Comparison of ENCODE assay signal across 1 cellular context in the genomic region with DNA sequence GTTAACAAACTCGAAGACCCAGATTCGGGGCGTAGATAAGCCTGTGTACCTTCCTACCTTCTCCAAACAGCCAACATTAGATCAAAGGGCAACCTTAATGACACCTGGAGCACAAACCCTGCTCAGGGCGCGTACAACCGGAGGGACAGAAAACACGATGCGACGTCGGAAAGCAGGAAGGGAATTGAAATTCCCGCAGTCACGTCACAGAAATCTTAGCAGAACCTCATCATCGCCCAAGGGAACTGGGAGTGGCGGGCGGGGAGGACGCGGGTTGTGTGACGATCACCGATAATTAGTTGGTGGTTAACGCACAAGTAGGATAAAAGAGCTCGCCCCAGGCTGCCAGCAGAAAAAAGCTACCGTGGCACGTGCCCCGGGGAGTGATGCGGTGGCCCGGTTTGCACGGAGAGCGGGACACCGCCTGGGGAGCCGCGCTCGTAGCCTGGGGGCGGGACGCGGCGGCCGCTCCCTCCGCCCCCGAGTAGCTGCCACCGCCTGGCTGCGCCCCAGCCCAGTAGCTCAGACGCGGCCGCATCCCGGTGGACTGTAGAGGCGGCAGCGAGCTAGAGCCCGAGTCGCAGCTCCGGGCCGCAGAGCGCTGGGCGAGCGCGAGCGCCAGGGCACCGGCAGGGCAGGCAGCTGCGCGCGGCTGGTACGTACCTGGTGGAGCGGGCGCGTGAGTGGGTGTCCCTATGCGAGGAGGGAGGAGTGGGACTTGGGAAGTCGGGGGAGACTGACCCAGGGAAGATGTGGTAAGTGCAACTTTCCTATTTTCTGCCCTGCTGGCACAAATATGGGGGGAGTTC.
A peak's percentile ranks its signal among the peaks of the same experiment; 100 is the strongest.
TF ChIP-seq lines count a peak whose summit lies in the region.

A gene with protein sequence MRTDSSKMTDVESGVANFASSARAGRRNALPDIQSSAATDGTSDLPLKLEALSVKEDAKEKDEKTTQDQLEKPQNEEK (plus strand): TSS at position 525 of the 809 bp plus-strand sequence. CDS start 107,390 bp downstream, outside the sequence.

TF ChIP-seq in HEK293, 187 proteins besides CTCF, POLR2A, EP300 and RAD21 (continued from another document and continues in another):
- TF ChIP-seq, protein P1, sequence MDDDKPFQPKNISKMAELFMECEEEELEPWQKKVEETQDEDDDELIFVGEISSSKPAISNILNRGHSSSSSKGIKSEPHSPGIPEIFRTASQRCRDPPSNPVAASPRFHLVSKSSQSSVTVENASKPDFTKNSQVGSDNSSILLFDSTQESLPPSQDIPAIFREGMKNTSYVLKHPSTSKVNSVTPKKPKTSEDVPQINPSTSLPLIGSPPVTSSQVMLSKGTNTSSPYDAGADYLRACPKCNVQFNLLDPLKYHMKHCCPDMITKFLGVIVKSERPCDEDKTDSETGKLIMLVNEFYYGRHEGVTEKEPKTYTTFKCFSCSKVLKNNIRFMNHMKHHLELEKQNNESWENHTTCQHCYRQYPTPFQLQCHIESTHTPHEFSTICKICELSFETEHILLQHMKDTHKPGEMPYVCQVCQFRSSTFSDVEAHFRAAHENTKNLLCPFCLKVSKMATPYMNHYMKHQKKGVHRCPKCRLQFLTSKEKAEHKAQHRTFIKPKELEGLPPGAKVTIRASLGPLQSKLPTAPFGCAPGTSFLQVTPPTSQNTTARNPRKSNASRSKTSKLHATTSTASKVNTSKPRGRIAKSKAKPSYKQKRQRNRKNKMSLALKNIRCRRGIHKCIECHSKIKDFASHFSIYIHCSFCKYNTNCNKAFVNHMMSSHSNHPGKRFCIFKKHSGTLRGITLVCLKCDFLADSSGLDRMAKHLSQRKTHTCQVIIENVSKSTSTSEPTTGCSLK (tag by site-specific recombination; IDR thresholded peaks at IDR 0.05) = no peak
- TF ChIP-seq ZNF560 (tag by site-specific recombination; IDR thresholded peaks at IDR 0.05; ENCODE audit: borderline replicate concordance) = no peak
- no peak for TF ChIP-seq ZNF221 (tag by site-specific recombination; IDR thresholded peaks at IDR 0.05; ENCODE audit: borderline replicate concordance)
- TF ChIP-seq ZNF16 (tag by site-specific recombination; IDR thresholded peaks at IDR 0.05; ENCODE audit: low read depth) = no peak
- TF ChIP-seq ZNF843 (tag by site-specific recombination; IDR thresholded peaks at IDR 0.05) = peak; percentile 66
- TF ChIP-seq HOXA7 (CRISPR knock-in tag; IDR thresholded peaks at IDR 0.05; ENCODE audit: borderline replicate concordance) = no peak
- no peak for TF ChIP-seq ZNF138 (tag by site-specific recombination; IDR thresholded peaks at IDR 0.05; ENCODE audit: borderline replicate concordance)
- no peak for TF ChIP-seq ZNF555 (tag by site-specific recombination; conservative IDR thresholded peaks at IDR 0.05)
- TF ChIP-seq, protein P2, sequence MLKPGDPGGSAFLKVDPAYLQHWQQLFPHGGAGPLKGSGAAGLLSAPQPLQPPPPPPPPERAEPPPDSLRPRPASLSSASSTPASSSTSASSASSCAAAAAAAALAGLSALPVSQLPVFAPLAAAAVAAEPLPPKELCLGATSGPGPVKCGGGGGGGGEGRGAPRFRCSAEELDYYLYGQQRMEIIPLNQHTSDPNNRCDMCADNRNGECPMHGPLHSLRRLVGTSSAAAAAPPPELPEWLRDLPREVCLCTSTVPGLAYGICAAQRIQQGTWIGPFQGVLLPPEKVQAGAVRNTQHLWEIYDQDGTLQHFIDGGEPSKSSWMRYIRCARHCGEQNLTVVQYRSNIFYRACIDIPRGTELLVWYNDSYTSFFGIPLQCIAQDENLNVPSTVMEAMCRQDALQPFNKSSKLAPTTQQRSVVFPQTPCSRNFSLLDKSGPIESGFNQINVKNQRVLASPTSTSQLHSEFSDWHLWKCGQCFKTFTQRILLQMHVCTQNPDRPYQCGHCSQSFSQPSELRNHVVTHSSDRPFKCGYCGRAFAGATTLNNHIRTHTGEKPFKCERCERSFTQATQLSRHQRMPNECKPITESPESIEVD (tag by site-specific recombination; IDR thresholded peaks at IDR 0.05) = peak; percentile 48; the same call in 1 of the 2 replicates
- no peak for TF ChIP-seq ZNF335 (tag by site-specific recombination; conservative IDR thresholded peaks at IDR 0.05)
- no peak for TF ChIP-seq ZNF274 (IDR thresholded peaks at IDR 0.05; ENCODE audit: low read length)
- TF ChIP-seq ZNF274 (tag by site-specific recombination; IDR thresholded peaks at IDR 0.05; ENCODE audit: borderline replicate concordance) = no peak
- TF ChIP-seq ZNF629 (tag by site-specific recombination; IDR thresholded peaks at IDR 0.05) = peak; percentile 94
- TF ChIP-seq, protein P3, sequence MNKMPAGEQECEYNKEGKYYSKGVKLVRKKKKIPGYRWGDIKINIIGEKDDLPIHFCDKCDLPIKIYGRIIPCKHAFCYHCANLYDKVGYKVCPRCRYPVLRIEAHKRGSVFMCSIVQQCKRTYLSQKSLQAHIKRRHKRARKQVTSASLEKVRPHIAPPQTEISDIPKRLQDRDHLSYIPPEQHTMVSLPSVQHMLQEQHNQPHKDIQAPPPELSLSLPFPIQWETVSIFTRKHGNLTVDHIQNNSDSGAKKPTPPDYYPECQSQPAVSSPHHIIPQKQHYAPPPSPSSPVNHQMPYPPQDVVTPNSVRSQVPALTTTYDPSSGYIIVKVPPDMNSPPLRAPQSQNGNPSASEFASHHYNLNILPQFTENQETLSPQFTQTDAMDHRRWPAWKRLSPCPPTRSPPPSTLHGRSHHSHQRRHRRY (tag by site-specific recombination; IDR thresholded peaks at IDR 0.05) = no peak
- 0 out of 2 replicates have a peak, but pooled peaks have one; percentile 33 for TF ChIP-seq ZNF10 (tag by site-specific recombination; IDR thresholded peaks at IDR 0.05)
- no peak for TF ChIP-seq ZNF214 (tag by site-specific recombination; IDR thresholded peaks at IDR 0.05; ENCODE audit: borderline replicate concordance)
- TF ChIP-seq ZNF132 (tag by site-specific recombination; IDR thresholded peaks at IDR 0.05; ENCODE audit: borderline replicate concordance) = no peak
- no peak for TF ChIP-seq ZNF701 (tag by site-specific recombination; IDR thresholded peaks at IDR 0.05)
- TF ChIP-seq ZNF354C (tag by site-specific recombination; IDR thresholded peaks at IDR 0.05; ENCODE audit: borderline replicate concordance, low read depth) = no peak
- TF ChIP-seq, protein P4, sequence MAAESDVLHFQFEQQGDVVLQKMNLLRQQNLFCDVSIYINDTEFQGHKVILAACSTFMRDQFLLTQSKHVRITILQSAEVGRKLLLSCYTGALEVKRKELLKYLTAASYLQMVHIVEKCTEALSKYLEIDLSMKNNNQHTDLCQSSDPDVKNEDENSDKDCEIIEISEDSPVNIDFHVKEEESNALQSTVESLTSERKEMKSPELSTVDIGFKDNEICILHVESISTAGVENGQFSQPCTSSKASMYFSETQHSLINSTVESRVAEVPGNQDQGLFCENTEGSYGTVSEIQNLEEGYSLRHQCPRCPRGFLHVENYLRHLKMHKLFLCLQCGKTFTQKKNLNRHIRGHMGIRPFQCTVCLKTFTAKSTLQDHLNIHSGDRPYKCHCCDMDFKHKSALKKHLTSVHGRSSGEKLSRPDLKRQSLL (tag by site-specific recombination; IDR thresholded peaks at IDR 0.05) = peak; percentile 83
- TF ChIP-seq ZNF391 (tag by site-specific recombination; IDR thresholded peaks at IDR 0.05; ENCODE audit: borderline replicate concordance, low read depth) = peak; percentile 19; the same call in 1 of the 2 replicates
- TF ChIP-seq, protein P5, sequence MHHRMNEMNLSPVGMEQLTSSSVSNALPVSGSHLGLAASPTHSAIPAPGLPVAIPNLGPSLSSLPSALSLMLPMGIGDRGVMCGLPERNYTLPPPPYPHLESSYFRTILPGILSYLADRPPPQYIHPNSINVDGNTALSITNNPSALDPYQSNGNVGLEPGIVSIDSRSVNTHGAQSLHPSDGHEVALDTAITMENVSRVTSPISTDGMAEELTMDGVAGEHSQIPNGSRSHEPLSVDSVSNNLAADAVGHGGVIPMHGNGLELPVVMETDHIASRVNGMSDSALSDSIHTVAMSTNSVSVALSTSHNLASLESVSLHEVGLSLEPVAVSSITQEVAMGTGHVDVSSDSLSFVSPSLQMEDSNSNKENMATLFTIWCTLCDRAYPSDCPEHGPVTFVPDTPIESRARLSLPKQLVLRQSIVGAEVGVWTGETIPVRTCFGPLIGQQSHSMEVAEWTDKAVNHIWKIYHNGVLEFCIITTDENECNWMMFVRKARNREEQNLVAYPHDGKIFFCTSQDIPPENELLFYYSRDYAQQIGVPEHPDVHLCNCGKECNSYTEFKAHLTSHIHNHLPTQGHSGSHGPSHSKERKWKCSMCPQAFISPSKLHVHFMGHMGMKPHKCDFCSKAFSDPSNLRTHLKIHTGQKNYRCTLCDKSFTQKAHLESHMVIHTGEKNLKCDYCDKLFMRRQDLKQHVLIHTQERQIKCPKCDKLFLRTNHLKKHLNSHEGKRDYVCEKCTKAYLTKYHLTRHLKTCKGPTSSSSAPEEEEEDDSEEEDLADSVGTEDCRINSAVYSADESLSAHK (tag by site-specific recombination; IDR thresholded peaks at IDR 0.05) = peak; percentile 50; the same call in 1 of the 2 replicates
- TF ChIP-seq, protein P6, sequence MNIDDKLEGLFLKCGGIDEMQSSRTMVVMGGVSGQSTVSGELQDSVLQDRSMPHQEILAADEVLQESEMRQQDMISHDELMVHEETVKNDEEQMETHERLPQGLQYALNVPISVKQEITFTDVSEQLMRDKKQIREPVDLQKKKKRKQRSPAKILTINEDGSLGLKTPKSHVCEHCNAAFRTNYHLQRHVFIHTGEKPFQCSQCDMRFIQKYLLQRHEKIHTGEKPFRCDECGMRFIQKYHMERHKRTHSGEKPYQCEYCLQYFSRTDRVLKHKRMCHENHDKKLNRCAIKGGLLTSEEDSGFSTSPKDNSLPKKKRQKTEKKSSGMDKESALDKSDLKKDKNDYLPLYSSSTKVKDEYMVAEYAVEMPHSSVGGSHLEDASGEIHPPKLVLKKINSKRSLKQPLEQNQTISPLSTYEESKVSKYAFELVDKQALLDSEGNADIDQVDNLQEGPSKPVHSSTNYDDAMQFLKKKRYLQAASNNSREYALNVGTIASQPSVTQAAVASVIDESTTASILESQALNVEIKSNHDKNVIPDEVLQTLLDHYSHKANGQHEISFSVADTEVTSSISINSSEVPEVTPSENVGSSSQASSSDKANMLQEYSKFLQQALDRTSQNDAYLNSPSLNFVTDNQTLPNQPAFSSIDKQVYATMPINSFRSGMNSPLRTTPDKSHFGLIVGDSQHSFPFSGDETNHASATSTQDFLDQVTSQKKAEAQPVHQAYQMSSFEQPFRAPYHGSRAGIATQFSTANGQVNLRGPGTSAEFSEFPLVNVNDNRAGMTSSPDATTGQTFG (tag by site-specific recombination; IDR thresholded peaks at IDR 0.05; ENCODE audit: borderline replicate concordance) = no peak
- no peak for TF ChIP-seq ZNF426 (tag by site-specific recombination; IDR thresholded peaks at IDR 0.05)
- TF ChIP-seq ZNF837 (tag by site-specific recombination; IDR thresholded peaks at IDR 0.05) = no peak
- no peak for TF ChIP-seq MYNN (tag by site-specific recombination; IDR thresholded peaks at IDR 0.05; ENCODE audit: borderline replicate concordance)
- TF ChIP-seq ZNF140 (tag by site-specific recombination; IDR thresholded peaks at IDR 0.05) = no peak
- no peak for TF ChIP-seq ZNF768 (tag by site-specific recombination; IDR thresholded peaks at IDR 0.05)
- TF ChIP-seq ZNF677 (tag by site-specific recombination; IDR thresholded peaks at IDR 0.05) = no peak
- TF ChIP-seq ZNF670 (tag by site-specific recombination; IDR thresholded peaks at IDR 0.05; ENCODE audit: low read depth) = no peak
- TF ChIP-seq, protein P7, sequence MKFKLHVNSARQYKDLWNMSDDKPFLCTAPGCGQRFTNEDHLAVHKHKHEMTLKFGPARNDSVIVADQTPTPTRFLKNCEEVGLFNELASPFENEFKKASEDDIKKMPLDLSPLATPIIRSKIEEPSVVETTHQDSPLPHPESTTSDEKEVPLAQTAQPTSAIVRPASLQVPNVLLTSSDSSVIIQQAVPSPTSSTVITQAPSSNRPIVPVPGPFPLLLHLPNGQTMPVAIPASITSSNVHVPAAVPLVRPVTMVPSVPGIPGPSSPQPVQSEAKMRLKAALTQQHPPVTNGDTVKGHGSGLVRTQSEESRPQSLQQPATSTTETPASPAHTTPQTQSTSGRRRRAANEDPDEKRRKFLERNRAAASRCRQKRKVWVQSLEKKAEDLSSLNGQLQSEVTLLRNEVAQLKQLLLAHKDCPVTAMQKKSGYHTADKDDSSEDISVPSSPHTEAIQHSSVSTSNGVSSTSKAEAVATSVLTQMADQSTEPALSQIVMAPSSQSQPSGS (tag by site-specific recombination; IDR thresholded peaks at IDR 0.05; ENCODE audit: low read depth) = peak; percentile 47; the same call in 1 of the 2 replicates
- no peak for TF ChIP-seq ZNF211 (tag by site-specific recombination; IDR thresholded peaks at IDR 0.05; ENCODE audit: low read depth)
- no peak; the same call in none of the 2 replicates for TF ChIP-seq ZNF2 (tag by site-specific recombination; IDR thresholded peaks at IDR 0.05)
- no peak for TF ChIP-seq ZNF202 (tag by site-specific recombination; IDR thresholded peaks at IDR 0.05; ENCODE audit: borderline replicate concordance)
- peak; percentile 36; the same call in 1 of the 2 replicates for TF ChIP-seq ZNF777 (tag by site-specific recombination; IDR thresholded peaks at IDR 0.05; ENCODE audit: borderline replicate concordance)
- TF ChIP-seq ZNF324 (tag by site-specific recombination; IDR thresholded peaks at IDR 0.05) = no peak
- no peak for TF ChIP-seq ZNF623 (tag by site-specific recombination; IDR thresholded peaks at IDR 0.05)
- TF ChIP-seq, protein P8, sequence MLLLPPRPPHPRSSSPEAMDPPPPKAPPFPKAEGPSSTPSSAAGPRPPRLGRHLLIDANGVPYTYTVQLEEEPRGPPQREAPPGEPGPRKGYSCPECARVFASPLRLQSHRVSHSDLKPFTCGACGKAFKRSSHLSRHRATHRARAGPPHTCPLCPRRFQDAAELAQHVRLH (tag by site-specific recombination; IDR thresholded peaks at IDR 0.05) = 0 out of 2 replicates have a peak, but pooled peaks have one; percentile 45
- peak; percentile 88 for TF ChIP-seq SP7 (tag by site-specific recombination; IDR thresholded peaks at IDR 0.05)
- TF ChIP-seq ZEB2 (tag by site-specific recombination; IDR thresholded peaks at IDR 0.05) = peak; percentile 84
- TF ChIP-seq ZNF114 (tag by site-specific recombination; IDR thresholded peaks at IDR 0.05) = no peak
- TF ChIP-seq ZNF510 (tag by site-specific recombination; IDR thresholded peaks at IDR 0.05; ENCODE audit: insufficient replicate concordance) = peak; percentile 44
- no peak for TF ChIP-seq ZFP69B (tag by site-specific recombination; IDR thresholded peaks at IDR 0.05)
- 0 out of 2 replicates have a peak, but pooled peaks have one; percentile 17 for TF ChIP-seq ZNF223 (tag by site-specific recombination; IDR thresholded peaks at IDR 0.05)
- peak; percentile 71 for TF ChIP-seq KLF1 (tag by site-specific recombination; IDR thresholded peaks at IDR 0.05)
- TF ChIP-seq, protein P9, sequence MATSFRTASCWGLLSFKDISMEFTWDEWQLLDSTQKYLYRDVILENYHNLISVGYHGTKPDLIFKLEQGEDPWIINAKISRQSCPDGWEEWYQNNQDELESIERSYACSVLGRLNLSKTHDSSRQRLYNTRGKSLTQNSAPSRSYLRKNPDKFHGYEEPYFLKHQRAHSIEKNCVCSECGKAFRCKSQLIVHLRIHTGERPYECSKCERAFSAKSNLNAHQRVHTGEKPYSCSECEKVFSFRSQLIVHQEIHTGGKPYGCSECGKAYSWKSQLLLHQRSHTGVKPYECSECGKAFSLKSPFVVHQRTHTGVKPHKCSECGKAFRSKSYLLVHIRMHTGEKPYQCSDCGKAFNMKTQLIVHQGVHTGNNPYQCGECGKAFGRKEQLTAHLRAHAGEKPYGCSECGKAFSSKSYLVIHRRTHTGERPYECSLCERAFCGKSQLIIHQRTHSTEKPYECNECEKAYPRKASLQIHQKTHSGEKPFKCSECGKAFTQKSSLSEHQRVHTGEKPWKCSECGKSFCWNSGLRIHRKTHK (tag by site-specific recombination; IDR thresholded peaks at IDR 0.05) = no peak
- no peak for TF ChIP-seq ZNF433 (tag by site-specific recombination; IDR thresholded peaks at IDR 0.05; ENCODE audit: low read depth)
- 0 out of 2 replicates have a peak, but pooled peaks have one; percentile 8 for TF ChIP-seq ZNF184 (tag by site-specific recombination; IDR thresholded peaks at IDR 0.05)
